31 cellular contexts compared by ENCODE assay signal in genomic region chr2:24877067-24877466, GRCh38.
"Had no signal": no experiment of that assay in that cellular context is flagged by ENCODE, and none has a peak within 500 bp of the region (broad histone marks: within the 10 kb centered on the region; RNA-seq: fewer than 3 reads in every experiment).

No MANE protein-coding gene starts in this region.

- DNase-seq: activated CD4-positive, alpha-beta memory T cell treated with anti-CD3 and anti-CD28 coated beads, Interleukin-2, amount 10 ng/mL, durations not matched to agents 7 days and 5 days; activated CD4-positive, alpha-beta T cell treated with anti-CD3 and anti-CD28 coated beads, Interleukin-2, amount 10 ng/mL, durations not matched to agents 7 days and 5 days; activated CD4-positive, CD25-positive, alpha-beta regulatory T cell treated with anti-CD3 and anti-CD28 coated beads, Interleukin-2, amount 50 U/mL, for 72 hours; activated CD8-positive, alpha-beta memory T cell treated with anti-CD3 and anti-CD28 coated beads, Interleukin-2, amount 50 U/mL, for 48 hours; activated gamma-delta T cell treated with Interleukin-2 at 50 U/mL for 16 hours; activated naive CD4-positive, alpha-beta T cell treated with anti-CD3 and anti-CD28 coated beads, Interleukin-2, amount 50 U/mL, for 16 hours; activated T-cell treated with anti-CD3 and anti-CD28 coated beads, Interleukin-2, amount 50 U/mL, for 24 hours; amniotic stem cell; brain microvascular endothelial cell; caudate nucleus; foreskin keratinocyte; left lung; midbrain; naive thymus-derived CD8-positive, alpha-beta T cell; stimulated activated CD4-positive, alpha-beta T cell treated with anti-CD3 and anti-CD28 coated beads, Interleukin-12 subunit alpha, Interleukin-12 subunit beta, amount 100 ng/mL, for 4 hours; stimulated activated CD4-positive, alpha-beta T cell treated with anti-CD3 and anti-CD28 coated beads, Interleukin-4, amount 100 ng/mL, for 24 hours; stimulated activated naive CD8-positive, alpha-beta T cell treated with anti-CD3 and anti-CD28 coated beads, Interleukin-15, amount 100 ng/mL, for 72 hours; T-helper 17 cell; T1000; upper lobe of left lung; WERI-Rb-1 had no signal

- H3K27me3 ChIP-seq: brain microvascular endothelial cell, esophagus muscularis mucosa, foreskin keratinocyte, left lung, neutrophil, upper lobe of left lung, vagina had no signal

- H3K36me3 ChIP-seq: brain microvascular endothelial cell, esophagus muscularis mucosa, left lung, neutrophil, upper lobe of left lung, vagina had no signal

- FAIRE-seq: astrocyte, islet of Langerhans had no signal

- ATAC-seq: activated T-helper 17 cell treated with anti-CD3 and anti-CD28 coated beads, Interleukin-2, amount 50 U/mL, for 72 hours; foreskin keratinocyte; left lung; naive thymus-derived CD8-positive, alpha-beta T cell; sciatic nerve; stimulated activated effector memory CD8-positive, alpha-beta T cell treated with anti-CD3 and anti-CD28 coated beads, Interleukin-12 subunit alpha, Interleukin-12 subunit beta, amount 100 ng/mL, for 72 hours; stimulated activated naive CD8-positive, alpha-beta T cell treated with anti-CD3 and anti-CD28 coated beads, Interleukin-15, amount 100 ng/mL, for 72 hours; T-helper 17 cell had no signal

- H3K4me3 Mint-ChIP-seq: activated CD4-positive, alpha-beta memory T cell treated with anti-CD3 and anti-CD28 coated beads, Interleukin-2, amount 10 ng/mL, durations not matched to agents 7 days and 5 days; activated CD4-positive, alpha-beta T cell treated with anti-CD3 and anti-CD28 coated beads, Interleukin-2, amount 10 ng/mL, durations not matched to agents 7 days and 5 days; activated T-cell treated with anti-CD3 and anti-CD28 coated beads, Interleukin-2, amount 50 U/mL, for 24 hours; activated T-helper 17 cell treated with anti-CD3 and anti-CD28 coated beads, Interleukin-2, amount 50 U/mL, for 72 hours; naive thymus-derived CD8-positive, alpha-beta T cell; stimulated activated effector memory CD8-positive, alpha-beta T cell treated with anti-CD3 and anti-CD28 coated beads, Interleukin-12 subunit alpha, Interleukin-12 subunit beta, amount 100 ng/mL, for 72 hours; stimulated activated naive CD8-positive, alpha-beta T cell treated with anti-CD3 and anti-CD28 coated beads, Interleukin-15, amount 100 ng/mL, for 72 hours; T-helper 17 cell had no signal

- H3K27ac Mint-ChIP-seq: activated CD4-positive, alpha-beta memory T cell treated with anti-CD3 and anti-CD28 coated beads, Interleukin-2, amount 10 ng/mL, durations not matched to agents 7 days and 5 days; activated CD4-positive, alpha-beta T cell treated with anti-CD3 and anti-CD28 coated beads, Interleukin-2, amount 10 ng/mL, durations not matched to agents 7 days and 5 days; activated T-cell treated with anti-CD3 and anti-CD28 coated beads, Interleukin-2, amount 50 U/mL, for 24 hours; activated T-helper 17 cell treated with anti-CD3 and anti-CD28 coated beads, Interleukin-2, amount 50 U/mL, for 72 hours; stimulated activated effector memory CD8-positive, alpha-beta T cell treated with anti-CD3 and anti-CD28 coated beads, Interleukin-12 subunit alpha, Interleukin-12 subunit beta, amount 100 ng/mL, for 72 hours; T-helper 17 cell had no signal

- H3K36me3 Mint-ChIP-seq: stimulated activated effector memory CD8-positive, alpha-beta T cell treated with anti-CD3 and anti-CD28 coated beads, Interleukin-12 subunit alpha, Interleukin-12 subunit beta, amount 100 ng/mL, for 72 hours had no signal

- H3K9me3 Mint-ChIP-seq: activated CD4-positive, alpha-beta memory T cell treated with anti-CD3 and anti-CD28 coated beads, Interleukin-2, amount 10 ng/mL, durations not matched to agents 7 days and 5 days; activated CD4-positive, alpha-beta T cell treated with anti-CD3 and anti-CD28 coated beads, Interleukin-2, amount 10 ng/mL, durations not matched to agents 7 days and 5 days; activated T-cell treated with anti-CD3 and anti-CD28 coated beads, Interleukin-2, amount 50 U/mL, for 24 hours; activated T-helper 17 cell treated with anti-CD3 and anti-CD28 coated beads, Interleukin-2, amount 50 U/mL, for 72 hours; naive thymus-derived CD8-positive, alpha-beta T cell; stimulated activated effector memory CD8-positive, alpha-beta T cell treated with anti-CD3 and anti-CD28 coated beads, Interleukin-12 subunit alpha, Interleukin-12 subunit beta, amount 100 ng/mL, for 72 hours; stimulated activated naive CD8-positive, alpha-beta T cell treated with anti-CD3 and anti-CD28 coated beads, Interleukin-15, amount 100 ng/mL, for 72 hours had no signal

- H3K4me1 ChIP-seq: foreskin keratinocyte, left lung had no signal

- H3K27me3 Mint-ChIP-seq: activated CD4-positive, alpha-beta memory T cell treated with anti-CD3 and anti-CD28 coated beads, Interleukin-2, amount 10 ng/mL, durations not matched to agents 7 days and 5 days; activated CD4-positive, alpha-beta T cell treated with anti-CD3 and anti-CD28 coated beads, Interleukin-2, amount 10 ng/mL, durations not matched to agents 7 days and 5 days; activated T-cell treated with anti-CD3 and anti-CD28 coated beads, Interleukin-2, amount 50 U/mL, for 24 hours; activated T-helper 17 cell treated with anti-CD3 and anti-CD28 coated beads, Interleukin-2, amount 50 U/mL, for 72 hours; naive thymus-derived CD8-positive, alpha-beta T cell; stimulated activated naive CD8-positive, alpha-beta T cell treated with anti-CD3 and anti-CD28 coated beads, Interleukin-15, amount 100 ng/mL, for 72 hours; T-helper 17 cell had no signal

- H3K4me3 ChIP-seq: esophagus muscularis mucosa, left lung, lung, skin epidermis, upper lobe of left lung, vagina had no signal

- H3K9me3 ChIP-seq: esophagus muscularis mucosa, left lung, neutrophil, upper lobe of left lung, vagina had no signal

- H3K27ac ChIP-seq: brain microvascular endothelial cell, foreskin keratinocyte, left lung, neutrophil, skin epidermis, vagina, WERI-Rb-1 had no signal
